Comparison of ENCODE assay signal across 10 cellular contexts in genomic region chr6:14664616-14665315, GRCh38.
DNase-seq lines count a peak whose midpoint lies in the region; ATAC-seq, FAIRE-seq and TF ChIP-seq lines count a peak whose summit lies in the region.
"Had no signal": no experiment of that assay in that cellular context is flagged by ENCODE, and none has a peak within 500 bp of the region (broad histone marks: within the 10 kb centered on the region; RNA-seq: fewer than 3 reads in every experiment).

No MANE protein-coding gene starts in this region.

- no peak for FAIRE-seq in HepG2 (lab: Jason Lieb, UNC)
- no peak for FAIRE-seq in D721Med (lab: Jason Lieb, UNC)

- H4K20me1 ChIP-seq in HepG2 (ENCODE audit: insufficient read depth, low read length) = no peaks in the 10 kb centered on the region

- H3K9ac ChIP-seq in HepG2 (ENCODE audit: insufficient read depth, low read depth, low read length) = no peak overlapping the region

- TF ChIP-seq EP300 in upper lobe of left lung (IDR thresholded peaks at IDR 0.05) = no peak
- TF ChIP-seq EP300 in HepG2 (IDR thresholded peaks at IDR 0.05; ENCODE audit: low read depth in 2 of 2, low read length in 2 of 2) = no peak
- no peak for TF ChIP-seq EP300 in HepG2 (CRISPR knock-in tag; IDR thresholded peaks at IDR 0.05; ENCODE audit: borderline replicate concordance)

- intact Hi-C loops in CD14-positive monocyte (cut with micrococcal nuclease) (loop anchor here in 1 of 2 donors (5.0 kb wide), 2 partner anchors 38 to 68 kb away; no protein-coding TSS in a partner anchor), HepG2 (cut with micrococcal nuclease; ENCODE audit: unreplicated experiment) (no loop called here)

- in situ Hi-C loops in HepG2 (cut with HindIII; ENCODE audit: extremely low pct_ligation_motif_present, low pct_unique_long_range_greater_than_20kb) = no loop called here

- no TSS peak for BruUV-seq in HepG2 (replicated peaks; lab: Mats Ljungman, UMichigan)

- H3K4me2 ChIP-seq in HepG2 (ENCODE audit: low read depth, low read length) = no peak overlapping the region

- H3K9me3 ChIP-seq in SJCRH30 (replicated peaks) (no peaks in the 10 kb centered on the region), upper lobe of left lung (no peaks in the 10 kb centered on the region), HepG2 (ENCODE audit: low read length) (no peaks in the 10 kb centered on the region)

- H3K4me1 ChIP-seq in SJCRH30 (no peaks in the 10 kb centered on the region), upper lobe of left lung (no peaks in the 10 kb centered on the region), HepG2 (ENCODE audit: insufficient read depth, low read length) (no peaks in the 10 kb centered on the region)

- no peak for TF ChIP-seq CTCF in CD14-positive monocyte (IDR thresholded peaks at IDR 0.05)
- no peak for TF ChIP-seq CTCF in upper lobe of left lung (IDR thresholded peaks at IDR 0.05)
- no peak for TF ChIP-seq CTCF in HepG2 (CRISPR knock-in tag; IDR thresholded peaks at IDR 0.05)
- no peak for TF ChIP-seq CTCF in D721Med (IDR thresholded peaks at IDR 0.05; ENCODE audit: insufficient read depth, missing control alignments)

- H3K9me3 Mint-ChIP-seq in CD14-positive monocyte = peaks cover 0 to 2% (median 0%) of the 10 kb centered on the region in 7 donors

- WGBS in upper lobe of left lung, 2 donors = 71 to 78% methylated on average over 11 of the region's 11 CpGs
- WGBS in HepG2 (ENCODE audit: low lambda C conversion rate) = 35% methylated on average over 11 of the region's 11 CpGs

- H3K4me3 ChIP-seq in SJCRH30 (no peak overlapping the region), upper lobe of left lung (no peak overlapping the region), HepG2 (replicated peaks in 1 of 3; ENCODE audit: insufficient read depth in 1 of 3, low read depth in 2 of 3, low read length in 3 of 3) (no peak overlapping the region)

- no peak overlapping the region for H2AFZ ChIP-seq in HepG2 (ENCODE audit: low read length)

- peaks cover 0 to 2% (median 0%) of the 10 kb centered on the region in 3 donors for H3K27me3 Mint-ChIP-seq in CD14-positive monocyte (ENCODE audit: low read depth in 3 of 3)

- ATAC-seq in GM18907 (IDR thresholded peaks at IDR 0.05; ENCODE audit: unreplicated experiment) = peak; percentile 3
- no peak for ATAC-seq in upper lobe of left lung (ENCODE audit: low FRiP score in 2 of 2)
- no peak for ATAC-seq in HepG2
- ATAC-seq in HG02759 (IDR thresholded peaks at IDR 0.05; ENCODE audit: unreplicated experiment) = no peak
- ATAC-seq: left colon had no signal

- peak overlapping the region; percentile 92 to 99 (median 99) for H3K27ac Mint-ChIP-seq in CD14-positive monocyte

- no peak overlapping the region for H3K27ac ChIP-seq in SJCRH30
- no peak overlapping the region for H3K27ac ChIP-seq in upper lobe of left lung
- H3K27ac ChIP-seq in HepG2 (ENCODE audit: extremely low read length, insufficient read depth, low read length) = no peak overlapping the region

- no peaks in the 10 kb centered on the region for H3K36me3 Mint-ChIP-seq in CD14-positive monocyte

- H3K4me1 Mint-ChIP-seq in CD14-positive monocyte = peaks cover 33% of the 10 kb centered on the region

- H3K36me3 ChIP-seq in SJCRH30 = no peaks in the 10 kb centered on the region
- no peaks in the 10 kb centered on the region for H3K36me3 ChIP-seq in upper lobe of left lung
- no peaks in the 10 kb centered on the region for H3K36me3 ChIP-seq in HepG2 (replicated peaks in 1 of 2; ENCODE audit: control insufficient read depth in 1 of 2, insufficient read depth in 2 of 2, low read length in 2 of 2)

- H3K27me3 ChIP-seq in SJCRH30 (no peaks in the 10 kb centered on the region), upper lobe of left lung (no peaks in the 10 kb centered on the region), HepG2 (ENCODE audit: control insufficient read depth in 1 of 2, insufficient read depth in 2 of 2, low read length in 2 of 2) (no peaks in the 10 kb centered on the region)

- POLR2A ChIA-PET in HepG2 (lab: Yijun Ruan, JAX) = no interaction called here

- no peak overlapping the region for H3K4me3 Mint-ChIP-seq in CD14-positive monocyte

- no peak for TF ChIP-seq RAD21 in HepG2 (CRISPR knock-in tag; IDR thresholded peaks at IDR 0.05)

- H3K79me2 ChIP-seq in HepG2 (ENCODE audit: insufficient read depth, low read length) = no peaks in the 10 kb centered on the region

- CTCF ChIA-PET in HepG2 (lab: Yijun Ruan, JAX; ENCODE audit: low intra/inter-chr PET ratio, low total read pairs) = no interaction called here

- TF ChIP-seq POLR2A in upper lobe of left lung (IDR thresholded peaks at IDR 0.05) = no peak
- TF ChIP-seq POLR2A in HepG2 (IDR thresholded peaks at IDR 0.05; ENCODE audit: insufficient read depth in 1 of 2, low read depth in 2 of 2, low read length in 2 of 2) = no peak

- DNase-seq in CD14-positive monocyte (ENCODE audit: low spot score) = no peak
- peak; percentile 37 to 62 for DNase-seq in SJCRH30
- peak; percentile 27 for DNase-seq in iPS-NIHi11 (ENCODE audit: low spot score)
- no peak for DNase-seq in upper lobe of left lung
- DNase-seq in HepG2 (ENCODE audit: low spot score) = no peak
- no peak for DNase-seq in D721Med (ENCODE audit: insufficient read length, low spot score)
- DNase-seq: dermis blood vessel endothelial cell had no signal

TF ChIP-seq in HepG2, 621 proteins besides CTCF, POLR2A, EP300 and RAD21 (continues in another document):
- TF ChIP-seq, protein P1, sequence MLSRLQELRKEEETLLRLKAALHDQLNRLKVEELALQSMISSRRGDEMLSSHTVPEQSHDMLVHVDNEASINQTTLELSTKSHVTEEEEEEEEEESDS (CRISPR knock-in tag; IDR thresholded peaks at IDR 0.05; ENCODE audit: borderline replicate concordance) = no peak
- no peak for TF ChIP-seq ZNF691 (CRISPR knock-in tag; IDR thresholded peaks at IDR 0.05; ENCODE audit: borderline replicate concordance, low read depth)
- TF ChIP-seq PBX3 (CRISPR knock-in tag; IDR thresholded peaks at IDR 0.05; ENCODE audit: borderline replicate concordance) = no peak
- TF ChIP-seq, protein P2, sequence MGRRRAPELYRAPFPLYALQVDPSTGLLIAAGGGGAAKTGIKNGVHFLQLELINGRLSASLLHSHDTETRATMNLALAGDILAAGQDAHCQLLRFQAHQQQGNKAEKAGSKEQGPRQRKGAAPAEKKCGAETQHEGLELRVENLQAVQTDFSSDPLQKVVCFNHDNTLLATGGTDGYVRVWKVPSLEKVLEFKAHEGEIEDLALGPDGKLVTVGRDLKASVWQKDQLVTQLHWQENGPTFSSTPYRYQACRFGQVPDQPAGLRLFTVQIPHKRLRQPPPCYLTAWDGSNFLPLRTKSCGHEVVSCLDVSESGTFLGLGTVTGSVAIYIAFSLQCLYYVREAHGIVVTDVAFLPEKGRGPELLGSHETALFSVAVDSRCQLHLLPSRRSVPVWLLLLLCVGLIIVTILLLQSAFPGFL (CRISPR knock-in tag; IDR thresholded peaks at IDR 0.05) = no peak
- no peak for TF ChIP-seq SMC3 (IDR thresholded peaks at IDR 0.05; ENCODE audit: low read length)
- TF ChIP-seq, protein P3, sequence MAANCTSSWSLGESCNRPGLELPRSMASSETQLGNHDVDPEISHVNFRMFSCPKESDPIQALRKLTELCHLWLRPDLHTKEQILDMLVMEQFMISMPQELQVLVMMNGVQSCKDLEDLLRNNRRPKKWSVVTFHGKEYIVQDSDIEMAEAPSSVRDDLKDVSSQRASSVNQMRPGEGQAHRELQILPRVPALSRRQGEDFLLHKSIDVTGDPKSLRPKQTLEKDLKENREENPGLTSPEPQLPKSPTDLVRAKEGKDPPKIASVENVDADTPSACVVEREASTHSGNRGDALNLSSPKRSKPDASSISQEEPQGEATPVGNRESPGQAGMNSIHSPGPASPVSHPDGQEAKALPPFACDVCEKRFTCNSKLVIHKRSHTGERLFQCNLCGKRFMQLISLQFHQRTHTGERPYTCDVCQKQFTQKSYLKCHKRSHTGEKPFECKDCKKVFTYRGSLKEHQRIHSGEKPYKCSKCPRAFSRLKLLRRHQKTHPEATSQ (CRISPR knock-in tag; IDR thresholded peaks at IDR 0.05; ENCODE audit: borderline replicate concordance) = no peak
- TF ChIP-seq ZNF205 (CRISPR knock-in tag; IDR thresholded peaks at IDR 0.05) = no peak
- no peak for TF ChIP-seq TBX3 (IDR thresholded peaks at IDR 0.05; ENCODE audit: borderline replicate concordance)
- TF ChIP-seq E2F5 (CRISPR knock-in tag; conservative IDR thresholded peaks at IDR 0.05) = no peak
- TF ChIP-seq BCL6 (CRISPR knock-in tag; IDR thresholded peaks at IDR 0.05) = no peak
- no peak for TF ChIP-seq PHF20 (CRISPR knock-in tag; IDR thresholded peaks at IDR 0.05)
- TF ChIP-seq FOXA1 (IDR thresholded peaks at IDR 0.05) = no peak
- no peak for TF ChIP-seq FOXA1 (CRISPR knock-in tag; IDR thresholded peaks at IDR 0.05)
- TF ChIP-seq TSC22D2 (CRISPR knock-in tag; IDR thresholded peaks at IDR 0.05; ENCODE audit: borderline replicate concordance) = no peak
- no peak for TF ChIP-seq MATR3 (CRISPR knock-in tag; IDR thresholded peaks at IDR 0.05)
- TF ChIP-seq PAX8 (CRISPR knock-in tag; IDR thresholded peaks at IDR 0.05; ENCODE audit: borderline replicate concordance) = no peak
- no peak for TF ChIP-seq KLF15 (CRISPR knock-in tag; IDR thresholded peaks at IDR 0.05; ENCODE audit: borderline replicate concordance)
- TF ChIP-seq ZNF530 (CRISPR knock-in tag; IDR thresholded peaks at IDR 0.05; ENCODE audit: low read depth) = no peak

Comparison
In these comparisons a context has a peak if more than half of its experiments do, and no peak if none do; other contexts are left out.
1. DNase-seq: peak in SJCRH30 (2 of 2) and iPS-NIHi11 (single experiment); none in CD14-positive monocyte (single experiment), upper lobe of left lung (0 of 2), HepG2 (single experiment) and D721Med (single experiment).